ENCODE assay signal across 9 cellular contexts in genomic region chr9:37938121-37938906, GRCh38. TPM values are rescaled to one million over a fixed set of nuclear protein-coding genes. Genes with fewer than 3 reads are reported as not detected.
DNase-seq lines count a peak whose midpoint lies in the region; ATAC-seq and TF ChIP-seq lines count a peak whose summit lies in the region.
"Had no signal": no experiment of that assay in that cellular context is flagged by ENCODE, and none has a peak within 500 bp of the region (broad histone marks: within the 10 kb centered on the region; RNA-seq: fewer than 3 reads in every experiment).

No MANE protein-coding gene starts in this region.

- H3K27ac ChIP-seq in HUES48 (ENCODE audit: low read depth, low read length) (peak overlapping the region; percentile 50), smooth muscle cell (ENCODE audit: low read depth) (peak overlapping the region; percentile 100)

- H3K79me2 ChIP-seq in smooth muscle cell (ENCODE audit: low read depth), result peaks cover 13% of the 10 kb centered on the region

- H3K4me2 ChIP-seq in smooth muscle cell, result peak overlapping the region; percentile 77

- no peak overlapping the region for H2AFZ ChIP-seq in smooth muscle cell (ENCODE audit: low read depth)

- H3K4me3 ChIP-seq in HUES48 (ENCODE audit: low read depth, low read length) (no peak overlapping the region), smooth muscle cell (no peak overlapping the region)

- H3K27me3 ChIP-seq in HUES48 (ENCODE audit: control insufficient read depth, insufficient read depth, low read length), result no peaks in the 10 kb centered on the region
- no peaks in the 10 kb centered on the region for H3K27me3 ChIP-seq in smooth muscle cell (ENCODE audit: low read depth)

- DNase-seq in astrocyte of the hippocampus (ENCODE audit: low read depth, low spot score), result peak; percentile 77
- peak; percentile 81 for DNase-seq in hepatic stellate cell (ENCODE audit: low spot score)
- peak; percentile 49 for DNase-seq in smooth muscle cell (lab: John Stamatoyannopoulos, UW; ENCODE audit: unreplicated experiment)
- no peak for DNase-seq in NCI-H1105 treated with DMSO at 0.1 percent for 48 hours (lab: John Stamatoyannopoulos, UW)
- DNase-seq: NCI-H526 treated with DMSO at 0.1 percent for 48 hours had no signal

- H3K36me3 ChIP-seq in HUES48 (ENCODE audit: control insufficient read depth, insufficient read depth, low read length), result no peaks in the 10 kb centered on the region
- no peaks in the 10 kb centered on the region for H3K36me3 ChIP-seq in smooth muscle cell (ENCODE audit: low read depth)

- H3K9me3 ChIP-seq in HUES48 (ENCODE audit: control insufficient read depth, insufficient read depth, low read length), result no peaks in the 10 kb centered on the region
- no peaks in the 10 kb centered on the region for H3K9me3 ChIP-seq in smooth muscle cell (replicated peaks; ENCODE audit: low read depth)

- 14% methylated on average over 22 of the region's 22 CpGs for WGBS in smooth muscle cell (ENCODE audit: low lambda C conversion rate)

- H4K20me1 ChIP-seq in smooth muscle cell (ENCODE audit: low read depth), result no peaks in the 10 kb centered on the region

- H3K4me1 ChIP-seq in HUES48 (ENCODE audit: control insufficient read depth, insufficient read depth, low read length), result peaks cover 3% of the 10 kb centered on the region; the same call in 1 of the 2 replicates
- H3K4me1 ChIP-seq in smooth muscle cell (ENCODE audit: low read depth), result peaks cover 24% of the 10 kb centered on the region

- no peak overlapping the region for H3K9ac ChIP-seq in HUES48 (ENCODE audit: low read depth, low read length)
- peak overlapping the region; percentile 92 for H3K9ac ChIP-seq in smooth muscle cell (ENCODE audit: low read depth)

- peaks cover 42% of the 10 kb centered on the region for H3F3A ChIP-seq in smooth muscle cell (ENCODE audit: low read depth)

- no peak for TF ChIP-seq CTCF in smooth muscle cell (IDR thresholded peaks at IDR 0.05; ENCODE audit: borderline replicate concordance, insufficient read depth, poor library complexity, severe bottlenecking)

- no peak for ATAC-seq in HG03139 (IDR thresholded peaks at IDR 0.05; ENCODE audit: unreplicated experiment)
- no peak for ATAC-seq in GM21737 (IDR thresholded peaks at IDR 0.05; ENCODE audit: unreplicated experiment)
- ATAC-seq in GM18498 (IDR thresholded peaks at IDR 0.05; ENCODE audit: unreplicated experiment), result no peak

RNA-seq across cellular contexts. Expression of gene SLC25A51, which starts 34.4 kb away (rescaled TPM):
- 32.0 and 42.9 TPM in 2 replicates for total RNA-seq in smooth muscle cell
- 6.5 and 13.0 TPM in 2 replicates for polyA plus RNA-seq in smooth muscle cell
